21 cellular contexts compared by ENCODE assay signal in genomic region chr6:157233156-157233555, GRCh38.
DNase-seq lines count a peak whose midpoint lies in the region; ATAC-seq and TF ChIP-seq lines count a peak whose summit lies in the region.
"Had no signal": no experiment of that assay in that cellular context is flagged by ENCODE, and none has a peak within 500 bp of the region (broad histone marks: within the 10 kb centered on the region; RNA-seq: fewer than 3 reads in every experiment).

No MANE protein-coding gene starts in this region.

- peaks cover 2% of the 10 kb centered on the region for H3K9me3 Mint-ChIP-seq in activated CD4-positive, alpha-beta T cell treated with anti-CD3 and anti-CD28 coated beads, Interleukin-2, amount 10 ng/mL, durations not matched to agents 24 days and 14 days

- H3K4me1 Mint-ChIP-seq in activated CD4-positive, alpha-beta T cell treated with anti-CD3 and anti-CD28 coated beads, Interleukin-2, amount 10 ng/mL, durations not matched to agents 24 days and 14 days: peaks cover 23% of the 10 kb centered on the region

- H3K27ac Mint-ChIP-seq in activated CD4-positive, alpha-beta T cell treated with anti-CD3 and anti-CD28 coated beads, Interleukin-2, amount 10 ng/mL, durations not matched to agents 24 days and 14 days: no peak overlapping the region
- H3K27ac Mint-ChIP-seq: CD14-positive monocyte; CD4-positive, alpha-beta T cell; CD8-positive, alpha-beta memory T cell had no signal

- H3K27me3 Mint-ChIP-seq in activated CD4-positive, alpha-beta T cell treated with anti-CD3 and anti-CD28 coated beads, Interleukin-2, amount 10 ng/mL, durations not matched to agents 24 days and 14 days: peaks cover 38% of the 10 kb centered on the region

- no peak overlapping the region for H3K4me3 Mint-ChIP-seq in activated CD4-positive, alpha-beta T cell treated with anti-CD3 and anti-CD28 coated beads, Interleukin-2, amount 10 ng/mL, durations not matched to agents 24 days and 14 days

- H3K36me3 ChIP-seq in tibial artery: no peaks in the 10 kb centered on the region
- H3K36me3 ChIP-seq: BE2C; BLaER1 treated with 17β-estradiol and CSF1 and Interleukin-3, amounts not matched to agents 10 nM and 100 nM had no signal

- H3K27me3 ChIP-seq in tibial artery: no peaks in the 10 kb centered on the region
- H3K27me3 ChIP-seq: BE2C had no signal

- peak overlapping the region; percentile 0 to 38 for H3K27ac ChIP-seq in tibial artery
- H3K27ac ChIP-seq: A549; BLaER1 treated with 17β-estradiol and CSF1 and Interleukin-3, amounts not matched to agents 10 nM and 100 nM; GM23248 had no signal

- no peak overlapping the region for H3K4me3 ChIP-seq in tibial artery
- H3K4me3 ChIP-seq: A549; BLaER1 treated with 17β-estradiol and CSF1 and Interleukin-3, amounts not matched to agents 10 nM and 100 nM; GM12878; GM23248 had no signal

- H3K36me3 Mint-ChIP-seq in activated CD4-positive, alpha-beta T cell treated with anti-CD3 and anti-CD28 coated beads, Interleukin-2, amount 10 ng/mL, durations not matched to agents 24 days and 14 days (ENCODE audit: low read depth): peaks cover 3% of the 10 kb centered on the region

- no peaks in the 10 kb centered on the region for H3K9me3 ChIP-seq in tibial artery
- H3K9me3 ChIP-seq: A549, BE2C had no signal

- ATAC-seq in activated CD4-positive, CD25-positive, alpha-beta regulatory T cell treated with anti-CD3 and anti-CD28 coated beads, Interleukin-2, amount 50 U/mL, for 24 hours: no peak
- no peak for ATAC-seq in HG03095 (IDR thresholded peaks at IDR 0.05; ENCODE audit: unreplicated experiment)
- ATAC-seq: A549, GM12878 had no signal

- TF ChIP-seq CTCF in tibial artery (IDR thresholded peaks at IDR 0.05): no peak

- peaks cover 3 to 61% (median 35%) of the 10 kb centered on the region in 4 donors for H3K4me1 ChIP-seq in tibial artery

- DNase-seq in activated CD4-positive, CD25-positive, alpha-beta regulatory T cell treated with anti-CD3 and anti-CD28 coated beads, Interleukin-2, amount 50 U/mL, for 72 hours: peak; percentile 15
- DNase-seq in posterior vena cava (ENCODE audit: low spot score): peak; percentile 14
- peak in 1 of 2 donors; percentile 31 for DNase-seq in tibial artery
- no peak for DNase-seq in activated CD4-positive, alpha-beta T cell treated with anti-CD3 and anti-CD28 coated beads, Interleukin-2, amount 10 ng/mL, durations not matched to agents 24 days and 14 days
- DNase-seq: 8988T; ACHN; AML-193; BE2C; CD8-positive, alpha-beta memory T cell; DMS 273 treated with DMSO at 0.1 percent for 48 hours; DND-41; GM23248; H7; HCEC 1CT had no signal

- intact Hi-C loops in posterior vena cava (cut with DNase I) (loop anchor here in 1 of 2 donors (5.0 kb wide), 1 partner anchor 39 kb away; no protein-coding TSS in a partner anchor), tibial artery (cut with DNase I; ENCODE audit: low total_unique reads) (no loop called here)
- intact Hi-C loops in activated CD4-positive, alpha-beta T cell treated with anti-CD3 and anti-CD28 coated beads, Interleukin-2, amount 10 ng/mL, durations not matched to agents 24 days and 14 days (cut with micrococcal nuclease): no loop called here
